ENCODE assay signal across 8 cellular contexts in genomic region chr6:30013296-30013922, GRCh38. TPM values are rescaled to one million over a fixed set of nuclear protein-coding genes. Genes with fewer than 3 reads are reported as not detected.
A peak's percentile ranks its signal among the peaks of the same experiment; 100 is the strongest.
DNase-seq lines count a peak whose midpoint lies in the region; ATAC-seq and TF ChIP-seq lines count a peak whose summit lies in the region.

No MANE protein-coding gene starts in this region.

- peaks cover 2% of the 10 kb centered on the region for H3K27me3 Mint-ChIP-seq in activated CD4-positive, alpha-beta memory T cell treated with anti-CD3 and anti-CD28 coated beads, Interleukin-2, amount 10 ng/mL, durations not matched to agents 7 days and 5 days

- ATAC-seq in foreskin keratinocyte (no peak), gastrocnemius medialis (peak; percentile 39 to 58), GM21529 (IDR thresholded peaks at IDR 0.05; ENCODE audit: unreplicated experiment) (no peak), HG02973 (IDR thresholded peaks at IDR 0.05; ENCODE audit: unreplicated experiment) (no peak)

- DNase-seq in Caki2 (ENCODE audit: low read depth) (peak; percentile 41), HuH-7 (ENCODE audit: low spot score) (peak; percentile 60), foreskin keratinocyte (no peak), gastrocnemius medialis (no peak), NCI-H2081 treated with DMSO at 0.1 percent for 48 hours (lab: John Stamatoyannopoulos, UW) (no peak)
- peak; percentile 53 for DNase-seq in activated CD4-positive, alpha-beta memory T cell treated with anti-CD3 and anti-CD28 coated beads, Interleukin-2, amount 10 ng/mL, durations not matched to agents 7 days and 5 days

- peak; percentile 42 for TF ChIP-seq CTCF in foreskin keratinocyte (conservative IDR thresholded peaks at IDR 0.05)
- TF ChIP-seq CTCF in gastrocnemius medialis (IDR thresholded peaks at IDR 0.05 in 4 of 5, conservative IDR thresholded peaks at IDR 0.05 in 1 of 5) = peak; percentile 25 to 97 (median 71)

- POLR2A ChIA-PET in activated CD4-positive, alpha-beta memory T cell treated with anti-CD3 and anti-CD28 coated beads, Interleukin-2, amount 10 ng/mL, durations not matched to agents 7 days and 5 days (lab: Charles Lee) = no interaction called here

- no peaks in the 10 kb centered on the region for H3K9me3 Mint-ChIP-seq in activated CD4-positive, alpha-beta memory T cell treated with anti-CD3 and anti-CD28 coated beads, Interleukin-2, amount 10 ng/mL, durations not matched to agents 7 days and 5 days

- in situ Hi-C loops in Caki2 (cut with HindIII; ENCODE audit: low pct_unique_long_range_greater_than_20kb, low sequenced_read_pairs) (no loop called here), gastrocnemius medialis (cut with MboI; ENCODE audit: low sequenced_read_pairs in 4 of 4) (loop anchor here in 1 of 4 donors (5.0 kb wide), 1 partner anchor 166 kb away; no protein-coding TSS in a partner anchor)

- no peak overlapping the region for H3K4me3 Mint-ChIP-seq in activated CD4-positive, alpha-beta memory T cell treated with anti-CD3 and anti-CD28 coated beads, Interleukin-2, amount 10 ng/mL, durations not matched to agents 7 days and 5 days

- no peak overlapping the region for H3K4me3 ChIP-seq in gastrocnemius medialis

- CTCF ChIA-PET in activated CD4-positive, alpha-beta memory T cell treated with anti-CD3 and anti-CD28 coated beads, Interleukin-2, amount 10 ng/mL, durations not matched to agents 7 days and 5 days (lab: Charles Lee) = interaction anchor here (1.2 to 2.3 kb wide), 5 partner anchors 11 to 165 kb away, joined by 3 to 15 read pairs (median 6); no protein-coding TSS in a partner anchor

- H3K27me3 ChIP-seq in foreskin keratinocyte (no peaks in the 10 kb centered on the region), gastrocnemius medialis (peaks cover 10 to 16% (median 12%) of the 10 kb centered on the region in 3 donors)

- intact Hi-C loops in gastrocnemius medialis (cut with DNase I; ENCODE audit: low total_unique reads) = loop anchor here (1.0 kb wide), 1 partner anchor 165 kb away; no protein-coding TSS in a partner anchor

- peaks cover 3% of the 10 kb centered on the region for H3K36me3 Mint-ChIP-seq in activated CD4-positive, alpha-beta memory T cell treated with anti-CD3 and anti-CD28 coated beads, Interleukin-2, amount 10 ng/mL, durations not matched to agents 7 days and 5 days (ENCODE audit: low read depth)

- H3K27ac ChIP-seq in foreskin keratinocyte (no peak overlapping the region), gastrocnemius medialis (no peak overlapping the region)

- H3K27ac Mint-ChIP-seq in activated CD4-positive, alpha-beta memory T cell treated with anti-CD3 and anti-CD28 coated beads, Interleukin-2, amount 10 ng/mL, durations not matched to agents 7 days and 5 days = no peak overlapping the region

- H3K4me1 ChIP-seq in foreskin keratinocyte (no peaks in the 10 kb centered on the region), gastrocnemius medialis (no peaks in the 10 kb centered on the region)

- no peaks in the 10 kb centered on the region for H3K36me3 ChIP-seq in gastrocnemius medialis

- no peak for TF ChIP-seq POLR2A in gastrocnemius medialis (IDR thresholded peaks at IDR 0.05)

- no peaks in the 10 kb centered on the region for H3K9me3 ChIP-seq in gastrocnemius medialis

- H3K4me1 Mint-ChIP-seq in activated CD4-positive, alpha-beta memory T cell treated with anti-CD3 and anti-CD28 coated beads, Interleukin-2, amount 10 ng/mL, durations not matched to agents 7 days and 5 days = no peaks in the 10 kb centered on the region

RNA-seq across cellular contexts. Expression of gene POLR1H, which starts 47.7 kb away (rescaled TPM):
- 33.2 and 52.3 TPM in 2 replicates for total RNA-seq in Caki2 (2014; rRNA removed; shearing (Covaris generic); ENCODE audit: low replicate concordance)
- total RNA-seq in activated CD4-positive, alpha-beta memory T cell treated with anti-CD3 and anti-CD28 coated beads, Interleukin-2, amount 10 ng/mL, durations not matched to agents 7 days and 5 days = 10 to 100 TPM; 75.5 to 77.8 TPM
- total RNA-seq in foreskin keratinocyte (46.7 and 48.0 TPM in 2 replicates), gastrocnemius medialis (10 to 100 TPM; 23.8 to 41.6 (median 27.9) TPM)
- 57.0 and 59.1 TPM in 2 replicates for polyA plus RNA-seq in foreskin keratinocyte

RNA-seq across cellular contexts. Expression of gene PPP1R11, which starts 53.6 kb away (rescaled TPM):
- 66.9 and 98.8 TPM in 2 replicates for total RNA-seq in Caki2 (2014; rRNA removed; shearing (Covaris generic); ENCODE audit: low replicate concordance)
- 10 to 100 TPM; 62.5 to 62.6 TPM for total RNA-seq in activated CD4-positive, alpha-beta memory T cell treated with anti-CD3 and anti-CD28 coated beads, Interleukin-2, amount 10 ng/mL, durations not matched to agents 7 days and 5 days
- total RNA-seq in foreskin keratinocyte (48.0 and 54.8 TPM in 2 replicates), gastrocnemius medialis (10 to 100 TPM; 34.0 to 72.4 (median 49.9) TPM)
- polyA plus RNA-seq in foreskin keratinocyte = 63.6 and 64.1 TPM in 2 replicates

Comparison
In these comparisons a context has a peak if more than half of its experiments do, and no peak if none do; other contexts are left out.
1. DNase-seq: peak in Caki2 (single experiment), HuH-7 (single experiment) and activated CD4-positive, alpha-beta memory T cell treated with anti-CD3 and anti-CD28 coated beads, Interleukin-2, amount 10 ng/mL, durations not matched to agents 7 days and 5 days (single experiment); none in foreskin keratinocyte (0 of 2), gastrocnemius medialis (0 of 2) and NCI-H2081 treated with DMSO at 0.1 percent for 48 hours (single experiment).
2. ATAC-seq: peak in gastrocnemius medialis (2 of 2); none in foreskin keratinocyte (single experiment), GM21529 (single experiment) and HG02973 (single experiment).